In genomic region chr7:102748605-102749322, GRCh38 we compare ENCODE assay signal across 8 cellular contexts. TPM values are rescaled to one million over a fixed set of nuclear protein-coding genes. Genes with fewer than 3 reads are reported as not detected.
A peak's percentile ranks its signal among the peaks of the same experiment; 100 is the strongest.
DNase-seq lines count a peak whose midpoint lies in the region; ATAC-seq and FAIRE-seq lines count a peak whose summit lies in the region.

Gene FAM185A, plus strand, starts transcription at chr7:102748999. Its CDS starts 209 bp downstream, at chr7:102749208.

- DNase-seq in AG20443 (ENCODE audit: low spot score) = peak; percentile 95
- peak; percentile 97 for DNase-seq in NCI-H446 (lab: John Stamatoyannopoulos, UW)
- DNase-seq in cerebellum (ENCODE audit: low spot score) = peak; percentile 95
- DNase-seq in stimulated activated CD4-positive, alpha-beta T cell treated with anti-CD3 and anti-CD28 coated beads, Interleukin-12 subunit alpha, Interleukin-12 subunit beta, amount 100 ng/mL, for 24 hours (ENCODE audit: low read depth in 2 of 2) = peak; percentile 89 to 95

- ATAC-seq in GM19043 (IDR thresholded peaks at IDR 0.05; ENCODE audit: low read depth, unreplicated experiment) (peak; percentile 98), HG03354 (IDR thresholded peaks at IDR 0.05; ENCODE audit: poor library complexity, severe bottlenecking, unreplicated experiment) (peak; percentile 97)
- peak; percentile 99 for ATAC-seq in activated CD4-positive, CD25-positive, alpha-beta regulatory T cell treated with anti-CD3 and anti-CD28 coated beads, Interleukin-2, amount 50 U/mL, for 24 hours

- FAIRE-seq in islet of Langerhans (lab: Jason Lieb, UNC) = peak; percentile 80

RNA-seq across cellular contexts. Expression of gene FAM185A, which starts in this region (rescaled TPM):
- 26.9 TPM for total RNA-seq in cerebellum

Comparison
In these comparisons a context has a peak if more than half of its experiments do, and no peak if none do; other contexts are left out.
1. Peak in every context shown above with its lines: DNase-seq and ATAC-seq.